ENCODE assay signal across 8 cellular contexts in genomic region chr10:102399217-102400021, GRCh38. TPM values are rescaled to one million over a fixed set of nuclear protein-coding genes. Genes with fewer than 3 reads are reported as not detected.
A peak's percentile ranks its signal among the peaks of the same experiment; 100 is the strongest.
DNase-seq lines count a peak whose midpoint lies in the region; ATAC-seq, FAIRE-seq and TF ChIP-seq lines count a peak whose summit lies in the region.

No MANE protein-coding gene starts in this region.

- intact Hi-C loops in Right ventricle myocardium inferior (cut with DNase I) = loop anchor here (2.0 to 5.0 kb wide), 3 partner anchors 103 to 183 kb away; partner anchors contain the start of genes ACTR1A and SUFU
- intact Hi-C loops in pancreas (cut with DNase I) = loop anchor here in 1 of 3 donors (10.0 kb wide), 1 partner anchor 185 kb away; no protein-coding TSS in a partner anchor
- intact Hi-C loops in thyroid gland (cut with DNase I) = loop anchor here (5.0 kb wide), 2 partner anchors 83 to 172 kb away; partner anchors contain the start of gene ELOVL3

- in situ Hi-C loops in GM23248 (cut with MboI) = no loop called here

- H3K27ac Mint-ChIP-seq in activated naive CD8-positive, alpha-beta T cell treated with anti-CD3 and anti-CD28 coated beads for 36 hours = peak overlapping the region; percentile 99

- peak in 1 of 2 donors; percentile 62 for TF ChIP-seq POLR2A in thyroid gland (IDR thresholded peaks at IDR 0.05)

- H3K4me1 ChIP-seq in ES-I3 (ENCODE audit: insufficient read depth, low read length) (peaks cover 9% of the 10 kb centered on the region; the same call in 1 of the 2 replicates), GM23248 (ENCODE audit: insufficient read depth) (peaks cover 16% of the 10 kb centered on the region), pancreas (peaks cover 0 to 26% (median 0%) of the 10 kb centered on the region in 3 donors), thyroid gland (peaks cover 7 to 22% of the 10 kb centered on the region in 2 donors)

- H3K27ac ChIP-seq in GM23248 = peak overlapping the region; percentile 14; the same call in 1 of the 2 replicates
- peak overlapping the region; percentile 91 to 96 (median 92) for H3K27ac ChIP-seq in pancreas
- peak overlapping the region; percentile 67 to 90 (median 84) for H3K27ac ChIP-seq in thyroid gland

- FAIRE-seq in pancreas (lab: Jason Lieb, UNC) = no peak

- peak overlapping the region; percentile 67 for H3K4me2 ChIP-seq in GM23248 (ENCODE audit: unreplicated experiment)

- H3K4me3 Mint-ChIP-seq in activated naive CD8-positive, alpha-beta T cell treated with anti-CD3 and anti-CD28 coated beads for 36 hours = peak overlapping the region; percentile 95

- H3K79me2 ChIP-seq in GM23248 (ENCODE audit: insufficient read depth) = peaks cover 14% of the 10 kb centered on the region

- 3 to 6% methylated on average over 59 to 61 of the region's 72 CpGs for WGBS in GM23248 (ENCODE audit: low coverage in 1 of 2, low lambda C conversion rate in 2 of 2, missing lambda C conversion rate in 2 of 2), 2 experiments
- WGBS in pancreas, 2 donors = 2 to 3% methylated on average over 56 to 72 of the region's 72 CpGs
- WGBS in thyroid gland, 2 donors = 3 to 9% methylated on average over 14 to 16 of the region's 72 CpGs

- H3K27me3 ChIP-seq in GM23248 (replicated peaks; ENCODE audit: insufficient read depth) = no peaks in the 10 kb centered on the region
- no peaks in the 10 kb centered on the region for H3K27me3 ChIP-seq in MG63
- H3K27me3 ChIP-seq in pancreas = no peaks in the 10 kb centered on the region
- H3K27me3 ChIP-seq in thyroid gland = no peaks in the 10 kb centered on the region

- no peaks in the 10 kb centered on the region for H3K9me3 Mint-ChIP-seq in activated naive CD8-positive, alpha-beta T cell treated with anti-CD3 and anti-CD28 coated beads for 36 hours

- H3K9me2 ChIP-seq in GM23248 (ENCODE audit: insufficient read depth) = no peaks in the 10 kb centered on the region

- H3K27me3 Mint-ChIP-seq in activated naive CD8-positive, alpha-beta T cell treated with anti-CD3 and anti-CD28 coated beads for 36 hours = no peaks in the 10 kb centered on the region

- H2AFZ ChIP-seq in GM23248 = peak overlapping the region; percentile 80

- H3K9ac ChIP-seq in ES-I3 (ENCODE audit: low read depth, low read length) (peak overlapping the region; percentile 45), GM23248 (peak overlapping the region; percentile 71)

- H3K36me3 ChIP-seq in ES-I3 (ENCODE audit: insufficient read depth, low read length) (no peaks in the 10 kb centered on the region), GM23248 (ENCODE audit: low read depth) (no peaks in the 10 kb centered on the region), MG63 (peaks cover 25% of the 10 kb centered on the region), pancreas (no peaks in the 10 kb centered on the region), thyroid gland (peaks cover 5 to 11% of the 10 kb centered on the region in 2 donors)

- H3K4me1 Mint-ChIP-seq in activated naive CD8-positive, alpha-beta T cell treated with anti-CD3 and anti-CD28 coated beads for 36 hours = peaks cover 39% of the 10 kb centered on the region

- peak; percentile 77 for ATAC-seq in SK-N-SH treated with all-trans-retinoic acid at 6 μM for 48 hours
- peak; percentile 79 for ATAC-seq in Right ventricle myocardium inferior
- ATAC-seq in pancreas = peak; percentile 70 to 82 (median 79)

- H3K9me3 ChIP-seq in ES-I3 (ENCODE audit: control insufficient read depth, insufficient read depth, low read length) (no peaks in the 10 kb centered on the region), GM23248 (ENCODE audit: low read depth) (no peaks in the 10 kb centered on the region), MG63 (no peaks in the 10 kb centered on the region), pancreas (no peaks in the 10 kb centered on the region), thyroid gland (no peaks in the 10 kb centered on the region)

- H3K36me3 Mint-ChIP-seq in activated naive CD8-positive, alpha-beta T cell treated with anti-CD3 and anti-CD28 coated beads for 36 hours = peaks cover 57% of the 10 kb centered on the region

- DNase-seq in GM23248 = peak; percentile 93
- peak; percentile 88 for DNase-seq in MG63
- DNase-seq in activated naive CD8-positive, alpha-beta T cell treated with anti-CD3 and anti-CD28 coated beads for 36 hours = peak; percentile 92
- peak; percentile 97 for DNase-seq in Right ventricle myocardium inferior (ENCODE audit: missing footprints)
- DNase-seq in pancreas = peak; percentile 86 to 98 (median 92)
- DNase-seq in thyroid gland = peak; percentile 89 to 91

- 0 out of 2 replicates have a peak, but pooled peaks cover 4% of the 10 kb centered on the region for H3F3A ChIP-seq in GM23248 (ENCODE audit: insufficient read depth)

- TF ChIP-seq CTCF in pancreas (IDR thresholded peaks at IDR 0.05) = peak; percentile 90 to 97 (median 94)
- TF ChIP-seq CTCF in thyroid gland (IDR thresholded peaks at IDR 0.05) = peak; percentile 74 to 98 (median 96)

- H4K20me1 ChIP-seq in GM23248 (ENCODE audit: insufficient read depth) = no peaks in the 10 kb centered on the region

- H3K4me3 ChIP-seq in GM23248 (peak overlapping the region; percentile 73), MG63 (peak overlapping the region; percentile 55), pancreas (peak overlapping the region; percentile 33 to 65 (median 54)), thyroid gland (replicated peaks in 1 of 3) (peak overlapping the region in 2 of 3 donors; percentile 52 to 65)

TF ChIP-seq in SK-N-SH treated with all-trans-retinoic acid at 6 μM for 48 hours, 23 proteins besides CTCF, POLR2A, EP300 and RAD21 (continues in another document):
- TF ChIP-seq ISL1 (CRISPR knock-in tag; IDR thresholded peaks at IDR 0.05) (no peak), ZFP3 (CRISPR knock-in tag; IDR thresholded peaks at IDR 0.05) (no peak), CSRNP3 (CRISPR knock-in tag; IDR thresholded peaks at IDR 0.05) (no peak)

RNA-seq across cellular contexts. Expression of gene NFKB2, which starts 3.9 kb away (rescaled TPM):
- 21.5 and 34.7 TPM in 2 replicates for total RNA-seq in GM23248 (2014; rRNA removed; shearing (Covaris generic))
- polyA plus RNA-seq in GM23248 (2016; fragmentation: Nextera tagmentation; extraction: Ambion mirVana) (5.7 and 6.7 TPM in 2 replicates), pancreas (10 to 100 TPM; 44.7 to 58.0 TPM)
- total RNA-seq in MG63 (2014; rRNA removed; shearing (Covaris generic); ENCODE audit: low replicate concordance) = 15.8 and 22.7 TPM in 2 replicates
- 100 to 1,000 TPM; 247 to 263 TPM for total RNA-seq in activated naive CD8-positive, alpha-beta T cell treated with anti-CD3 and anti-CD28 coated beads for 36 hours
- total RNA-seq in Right ventricle myocardium inferior (15.1 TPM), pancreas (10 to 100 TPM; 17.0 to 44.3 (median 22.0) TPM), thyroid gland (10 to 100 TPM; 12.3 to 26.0 (median 15.3) TPM)

RNA-seq across cellular contexts. Expression of gene PSD, which starts 19.2 kb away (rescaled TPM):
- 1.0 and 11.3 TPM in 2 replicates for total RNA-seq in GM23248 (2014; rRNA removed; shearing (Covaris generic))
- polyA plus RNA-seq in GM23248 (2016; fragmentation: Nextera tagmentation; extraction: Ambion mirVana) (0.95 and 1.8 TPM in 2 replicates), pancreas (10 to 100 TPM; 13.5 to 30.9 TPM)
- not detected in 2 replicates for total RNA-seq in MG63 (2014; rRNA removed; shearing (Covaris generic); ENCODE audit: low replicate concordance)
- 1 to 10 TPM; 5.2 to 7.6 TPM for total RNA-seq in activated naive CD8-positive, alpha-beta T cell treated with anti-CD3 and anti-CD28 coated beads for 36 hours
- total RNA-seq in Right ventricle myocardium inferior (0.49 TPM), pancreas (1 to 10 TPM; 2.1 to 5.8 (median 4.0) TPM), thyroid gland (1 to 10 TPM in 1 of 4 donors, under 1 TPM in 3; 0.24 to 1.1 (median 0.49) TPM)

RNA-seq across cellular contexts. Expression of gene FBXL15, which starts 21.2 kb away (rescaled TPM):
- total RNA-seq in GM23248 (2014; rRNA removed; shearing (Covaris generic)) = 23.1 and 23.6 TPM in 2 replicates
- polyA plus RNA-seq in GM23248 (2016; fragmentation: Nextera tagmentation; extraction: Ambion mirVana) (17.7 and 19.8 TPM in 2 replicates), pancreas (10 to 100 TPM; 15.7 to 24.2 TPM)
- total RNA-seq in MG63 (2014; rRNA removed; shearing (Covaris generic); ENCODE audit: low replicate concordance) = 10.7 and 11.2 TPM in 2 replicates
- total RNA-seq in activated naive CD8-positive, alpha-beta T cell treated with anti-CD3 and anti-CD28 coated beads for 36 hours = 10 to 100 TPM; 11.7 to 13.0 TPM
- total RNA-seq in Right ventricle myocardium inferior (8.4 TPM), pancreas (10 to 100 TPM in 5 of 6 donors, 1 to 10 TPM in 1; 10.0 to 13.6 (median 10.7) TPM), thyroid gland (10 to 100 TPM; 13.4 to 34.0 (median 27.2) TPM)

RNA-seq across cellular contexts. Expression of gene CUEDC2, which starts 33.0 kb away (rescaled TPM):
- 54.1 and 58.8 TPM in 2 replicates for total RNA-seq in GM23248 (2014; rRNA removed; shearing (Covaris generic))
- polyA plus RNA-seq in GM23248 (2016; fragmentation: Nextera tagmentation; extraction: Ambion mirVana) (85.9 and 87.6 TPM in 2 replicates), pancreas (10 to 100 TPM; 27.1 to 51.5 TPM)
- total RNA-seq in MG63 (2014; rRNA removed; shearing (Covaris generic); ENCODE audit: low replicate concordance) = 92.1 and 151 TPM in 2 replicates
- total RNA-seq in activated naive CD8-positive, alpha-beta T cell treated with anti-CD3 and anti-CD28 coated beads for 36 hours = 10 to 100 TPM; 66.3 to 73.8 TPM
- total RNA-seq in Right ventricle myocardium inferior (84.5 TPM), pancreas (10 to 100 TPM; 18.9 to 25.3 (median 20.6) TPM), thyroid gland (10 to 100 TPM; 56.2 to 73.9 (median 62.0) TPM)

RNA-seq across cellular contexts. Expression of gene C10orf95, which starts 51.9 kb away (rescaled TPM):
- not detected in 2 replicates for total RNA-seq in GM23248 (2014; rRNA removed; shearing (Covaris generic))
- polyA plus RNA-seq in GM23248 (2016; fragmentation: Nextera tagmentation; extraction: Ambion mirVana) (not detected in 2 replicates), pancreas (1 to 10 TPM in 1 of 2 donors, under 1 TPM in 1; 0.46 to 1.2 TPM)
- not detected in 2 replicates for total RNA-seq in MG63 (2014; rRNA removed; shearing (Covaris generic); ENCODE audit: low replicate concordance)
- under 1 TPM; 0.49 to 0.62 TPM for total RNA-seq in activated naive CD8-positive, alpha-beta T cell treated with anti-CD3 and anti-CD28 coated beads for 36 hours
- total RNA-seq in Right ventricle myocardium inferior (not detected), pancreas (1 to 10 TPM in 2 of 6 donors, under 1 TPM in 4; 0.37 to 1.1 (median 0.44) TPM), thyroid gland (1 to 10 TPM; 1.1 to 2.9 (median 1.8) TPM)

Comparison
In these comparisons a context has a peak if more than half of its experiments do, and no peak if none do; other contexts are left out.
1. Peak in every context shown above with its lines: DNase-seq, ATAC-seq, H3K4me3 ChIP-seq and H3K27ac ChIP-seq.
2. H3K27ac ChIP-seq: peak in every context shown above with its lines; median percentile 92 in pancreas; 84 in thyroid gland; 14 in GM23248.